In genomic region chr10:100124097-100124496, GRCh38 we compare ENCODE assay signal across 33 cellular contexts. TPM values are rescaled to one million over a fixed set of nuclear protein-coding genes. Genes with fewer than 3 reads are reported as not detected.
"Had no signal": no experiment of that assay in that cellular context is flagged by ENCODE, and none has a peak within 500 bp of the region (broad histone marks: within the 10 kb centered on the region; RNA-seq: fewer than 3 reads in every experiment).

No MANE protein-coding gene starts in this region.

- H3K9me3 ChIP-seq: adrenal gland, body of pancreas, esophagus muscularis mucosa, gastrocnemius medialis, heart left ventricle had no signal

- H3K27me3 ChIP-seq: body of pancreas, gastrocnemius medialis had no signal

- H3K36me3 ChIP-seq: adrenal gland, esophagus muscularis mucosa, gastrocnemius medialis, heart left ventricle had no signal

- ATAC-seq: activated CD4-positive, alpha-beta T cell treated with anti-CD3 and anti-CD28 coated beads for 36 hours; activated CD8-positive, alpha-beta T cell treated with anti-CD3 and anti-CD28 coated beads for 36 hours; activated naive CD8-positive, alpha-beta T cell treated with anti-CD3 and anti-CD28 coated beads, Interleukin-2, amount 50 U/mL, for 24 hours; activated T-cell treated with anti-CD3 and anti-CD28 coated beads, Interleukin-2, amount 50 U/mL, for 4 hours; body of pancreas; effector memory CD8-positive, alpha-beta T cell; foreskin keratinocyte; gastrocnemius medialis; heart left ventricle; T-helper 17 cell had no signal

- H3K4me3 ChIP-seq: adrenal gland, body of pancreas, esophagus muscularis mucosa, gastrocnemius medialis, heart left ventricle had no signal

- DNase-seq: activated CD4-positive, alpha-beta T cell treated with anti-CD3 and anti-CD28 coated beads for 36 hours; activated CD4-positive, alpha-beta T cell treated with anti-CD3 and anti-CD28 coated beads, Interleukin-2, amount 10 ng/mL, durations not matched to agents 7 days and 5 days; activated CD4-positive, alpha-beta T cell treated with anti-CD3 and anti-CD28 coated beads, Interleukin-2, amount 50 U/mL, for 4 hours; activated CD4-positive, CD25-positive, alpha-beta regulatory T cell; activated CD4-positive, CD25-positive, alpha-beta regulatory T cell treated with anti-CD3 and anti-CD28 coated beads, Interleukin-2, amount 50 U/mL, for 72 hours; activated CD8-positive, alpha-beta memory T cell treated with anti-CD3 and anti-CD28 coated beads for 24 hours; activated CD8-positive, alpha-beta T cell treated with anti-CD3 and anti-CD28 coated beads for 36 hours; activated effector memory CD4-positive, alpha-beta T cell treated with anti-CD3 and anti-CD28 coated beads, Interleukin-2, amount 50 U/mL, for 16 hours; activated naive CD4-positive, alpha-beta T cell treated with anti-CD3 and anti-CD28 coated beads for 36 hours; activated naive CD8-positive, alpha-beta T cell treated with anti-CD3 and anti-CD28 coated beads for 36 hours; activated naive CD8-positive, alpha-beta T cell treated with anti-CD3 and anti-CD28 coated beads, Interleukin-2, amount 50 U/mL, for 24 hours; activated T-cell treated with anti-CD3 and anti-CD28 coated beads, Interleukin-2, amount 50 U/mL, for 4 hours; adrenal gland; amygdala; aorta; body of pancreas; caudate nucleus; cortex of kidney; dermis blood vessel endothelial cell; effector CD4-positive, alpha-beta T cell; effector memory CD8-positive, alpha-beta T cell; erythroblast; foreskin keratinocyte; gastrocnemius medialis; glutamatergic neuron; heart left ventricle; T-helper 1 cell; T-helper 17 cell; T1000 had no signal

- H3K4me1 ChIP-seq: adrenal gland, body of pancreas, esophagus muscularis mucosa, foreskin keratinocyte, gastrocnemius medialis, heart left ventricle had no signal

- FAIRE-seq: colon had no signal

- H3K27ac ChIP-seq: adrenal gland, body of pancreas, esophagus muscularis mucosa, foreskin keratinocyte, gastrocnemius medialis, heart left ventricle had no signal

RNA-seq across cellular contexts. Expression of gene CPN1, which starts 42.4 kb away (rescaled TPM):
- total RNA-seq: activated CD4-positive, alpha-beta T cell treated with anti-CD3 and anti-CD28 coated beads for 36 hours; activated CD4-positive, alpha-beta T cell treated with anti-CD3 and anti-CD28 coated beads, Interleukin-2, amount 10 ng/mL, durations not matched to agents 7 days and 5 days; activated CD8-positive, alpha-beta T cell treated with anti-CD3 and anti-CD28 coated beads for 36 hours; activated naive CD4-positive, alpha-beta T cell treated with anti-CD3 and anti-CD28 coated beads for 36 hours; activated naive CD8-positive, alpha-beta T cell treated with anti-CD3 and anti-CD28 coated beads for 36 hours; activated T-cell treated with anti-CD3 and anti-CD28 coated beads, Interleukin-2, amount 50 U/mL, for 4 hours; activated T-helper 2 cell treated with anti-CD3 and anti-CD28 coated beads, Interferon-gamma antibody, Interleukin-2, Interleukin-4, amounts not matched to agents 10 μg/mL and 5 μg/mL and 100 μg/mL, durations not matched to agents 14 hours and 24 hours and 36 hours; adrenal gland; aorta; body of pancreas; chondrocyte; dermis blood vessel endothelial cell; esophagus muscularis mucosa; foreskin keratinocyte; heart left ventricle; T-helper 17 cell had no signal
- polyA plus RNA-seq: adrenal gland, aorta, foreskin keratinocyte, heart left ventricle had no signal
